19 cellular contexts compared by ENCODE assay signal in genomic region chr12:125228519-125229260, GRCh38. TPM values are rescaled to one million over a fixed set of nuclear protein-coding genes. Genes with fewer than 3 reads are reported as not detected.
DNase-seq lines count a peak whose midpoint lies in the region; FAIRE-seq and TF ChIP-seq lines count a peak whose summit lies in the region.
"Had no signal": no experiment of that assay in that cellular context is flagged by ENCODE, and none has a peak within 500 bp of the region (broad histone marks: within the 10 kb centered on the region; RNA-seq: fewer than 3 reads in every experiment).

No MANE protein-coding gene starts in this region.

- peaks cover 4% of the 10 kb centered on the region for H3K4me1 Mint-ChIP-seq in endodermal cell
- H3K4me1 Mint-ChIP-seq in activated CD4-positive, alpha-beta T cell treated with anti-CD3 and anti-CD28 coated beads, Interleukin-2, amount 10 ng/mL, durations not matched to agents 7 days and 5 days, result no peaks in the 10 kb centered on the region
- H3K4me1 Mint-ChIP-seq: IgD-negative memory B cell, T-helper 17 cell had no signal

- TF ChIP-seq CTCF in GM12865 (IDR thresholded peaks at IDR 0.05; ENCODE audit: insufficient read depth, low read depth, low read length, missing control alignments), result no peak
- no peak for TF ChIP-seq CTCF in endodermal cell (conservative IDR thresholded peaks at IDR 0.05)
- TF ChIP-seq CTCF in kidney (IDR thresholded peaks at IDR 0.05; ENCODE audit: borderline replicate concordance, extremely low read depth, insufficient read depth), result no peak

- H3K4me1 ChIP-seq in endodermal cell (ENCODE audit: control insufficient read depth, insufficient read depth, low read length) (no peaks in the 10 kb centered on the region), kidney (ENCODE audit: control insufficient read depth in 1 of 2, insufficient read depth in 1 of 2, low read depth in 1 of 2, low read length in 2 of 2) (no peaks in the 10 kb centered on the region)
- H3K4me1 ChIP-seq: left ventricle myocardium inferior had no signal

- no peak overlapping the region for H3K4me3 Mint-ChIP-seq in endodermal cell
- no peak overlapping the region for H3K4me3 Mint-ChIP-seq in activated CD4-positive, alpha-beta T cell treated with anti-CD3 and anti-CD28 coated beads, Interleukin-2, amount 10 ng/mL, durations not matched to agents 7 days and 5 days
- H3K4me3 Mint-ChIP-seq: IgD-negative memory B cell, T-helper 17 cell had no signal

- peaks cover 13% of the 10 kb centered on the region for H3K27me3 ChIP-seq in endodermal cell (ENCODE audit: control insufficient read depth, insufficient read depth, low read length, poor library complexity, severe bottlenecking)

- peaks cover 50% of the 10 kb centered on the region for H3K27me3 Mint-ChIP-seq in endodermal cell (ENCODE audit: insufficient read depth)
- H3K27me3 Mint-ChIP-seq in activated CD4-positive, alpha-beta T cell treated with anti-CD3 and anti-CD28 coated beads, Interleukin-2, amount 10 ng/mL, durations not matched to agents 7 days and 5 days, result peaks cover 6% of the 10 kb centered on the region

- H3K4me3 ChIP-seq in GM12865 (ENCODE audit: low read depth, low read length) (no peak overlapping the region), endodermal cell (ENCODE audit: low read length) (no peak overlapping the region), kidney (ENCODE audit: low read length in 2 of 2) (no peak overlapping the region)
- H3K4me3 ChIP-seq: left ventricle myocardium inferior had no signal

- POLR2A ChIA-PET in activated CD4-positive, alpha-beta T cell treated with anti-CD3 and anti-CD28 coated beads, Interleukin-2, amount 10 ng/mL, durations not matched to agents 7 days and 5 days (lab: Charles Lee), result no interaction called here

- no peak overlapping the region for H3K27ac ChIP-seq in endodermal cell (ENCODE audit: low read depth, low read length)
- H3K27ac ChIP-seq in kidney (ENCODE audit: low read depth in 2 of 2, low read length in 2 of 2), result no peak overlapping the region
- H3K27ac ChIP-seq: left ventricle myocardium inferior had no signal

- intact Hi-C loops in kidney (cut with DNase I), result no loop called here

- peak; percentile 46 for DNase-seq in Ammon's horn (ENCODE audit: low spot score)
- peak; percentile 10 for DNase-seq in GM12865 (ENCODE audit: low read depth)
- DNase-seq in NCI-H446 treated with DMSO at 0.1 percent for 48 hours (lab: John Stamatoyannopoulos, UW), result peak; percentile 16
- DNase-seq in endodermal cell, result peak; percentile 80
- DNase-seq in activated CD4-positive, alpha-beta T cell treated with anti-CD3 and anti-CD28 coated beads, Interleukin-2, amount 10 ng/mL, durations not matched to agents 7 days and 5 days, result no peak
- no peak for DNase-seq in kidney
- DNase-seq in activated CD4-positive, alpha-beta T cell treated with anti-CD3 and anti-CD28 coated beads for 4 hours, result no peak
- no peak for DNase-seq in DMS79 treated with DMSO at 0.1 percent for 48 hours (lab: John Stamatoyannopoulos, UW)
- DNase-seq: activated CD4-positive, alpha-beta T cell treated with anti-CD3 and anti-CD28 coated beads for 1 hour; activated CD8-positive, alpha-beta memory T cell treated with anti-CD3 and anti-CD28 coated beads, Interleukin-2, amount 50 U/mL, for 4 hours; activated gamma-delta T cell treated with Interleukin-2 at 50 U/mL for 16 hours; left ventricle myocardium inferior; NCI-H1092 treated with DMSO at 0.1 percent for 48 hours; NCI-H524; RPMI8226; T-helper 17 cell had no signal

- WGBS in endodermal cell (ENCODE audit: insufficient coverage in 1 of 2, insufficient read length in 1 of 2), 2 experiments, result 92% methylated on average over 14 to 18 of the region's 18 CpGs

- H3K9me3 ChIP-seq in endodermal cell (ENCODE audit: control insufficient read depth, low read length) (no peaks in the 10 kb centered on the region), kidney (ENCODE audit: control insufficient read depth in 1 of 2, low read length in 2 of 2) (no peaks in the 10 kb centered on the region)
- H3K9me3 ChIP-seq: left ventricle myocardium inferior had no signal

- peaks cover 8% of the 10 kb centered on the region for H3K9me3 Mint-ChIP-seq in endodermal cell
- no peaks in the 10 kb centered on the region for H3K9me3 Mint-ChIP-seq in activated CD4-positive, alpha-beta T cell treated with anti-CD3 and anti-CD28 coated beads, Interleukin-2, amount 10 ng/mL, durations not matched to agents 7 days and 5 days
- H3K9me3 Mint-ChIP-seq: IgD-negative memory B cell had no signal

- CTCF ChIA-PET in activated CD4-positive, alpha-beta T cell treated with anti-CD3 and anti-CD28 coated beads, Interleukin-2, amount 10 ng/mL, durations not matched to agents 7 days and 5 days (lab: Charles Lee), result no interaction called here

- no peak for FAIRE-seq in kidney (lab: Jason Lieb, UNC)
- FAIRE-seq: D721Med, endometrium had no signal

- no peak overlapping the region for H3K9ac ChIP-seq in endodermal cell (ENCODE audit: extremely low read depth, low read length, poor library complexity, severe bottlenecking)
- H3K9ac ChIP-seq in kidney (ENCODE audit: low read length in 2 of 2), result no peak overlapping the region

- H3K36me3 ChIP-seq in endodermal cell (ENCODE audit: control insufficient read depth, insufficient read depth, low read length) (no peaks in the 10 kb centered on the region), kidney (ENCODE audit: control insufficient read depth in 1 of 2, insufficient read depth in 2 of 2, low read length in 2 of 2) (no peaks in the 10 kb centered on the region)
- H3K36me3 ChIP-seq: left ventricle myocardium inferior had no signal

- no peak overlapping the region for H3K27ac Mint-ChIP-seq in endodermal cell
- H3K27ac Mint-ChIP-seq in activated CD4-positive, alpha-beta T cell treated with anti-CD3 and anti-CD28 coated beads, Interleukin-2, amount 10 ng/mL, durations not matched to agents 7 days and 5 days, result no peak overlapping the region
- H3K27ac Mint-ChIP-seq: T-helper 17 cell had no signal

- peaks cover 21% of the 10 kb centered on the region for H3K36me3 Mint-ChIP-seq in endodermal cell (ENCODE audit: low read depth)
- H3K36me3 Mint-ChIP-seq in activated CD4-positive, alpha-beta T cell treated with anti-CD3 and anti-CD28 coated beads, Interleukin-2, amount 10 ng/mL, durations not matched to agents 7 days and 5 days (ENCODE audit: low read depth), result no peaks in the 10 kb centered on the region

RNA-seq across cellular contexts. Expression of gene TMEM132B, which starts 42.5 kb away (rescaled TPM):
- total RNA-seq in endodermal cell (10 to 100 TPM; 19.5 to 47.0 TPM), kidney (0.60 TPM)
- 12.5 TPM for polyA plus RNA-seq in endodermal cell (2013, experiment 1 of 2)
- 15.5 TPM for polyA plus RNA-seq in endodermal cell (2013, experiment 2 of 2)
- total RNA-seq in activated CD4-positive, alpha-beta T cell treated with anti-CD3 and anti-CD28 coated beads, Interleukin-2, amount 10 ng/mL, durations not matched to agents 7 days and 5 days, result not detected
- polyA plus RNA-seq in kidney (ENCODE audit: insufficient read depth, low read depth, low replicate concordance), result 0.06 TPM
- total RNA-seq: T-helper 17 cell had no signal
- polyA plus RNA-seq: IgD-negative memory B cell had no signal

Comparison
In these comparisons a context has a peak if more than half of its experiments do, and no peak if none do; other contexts are left out.
1. DNase-seq: peak in Ammon's horn (single experiment), GM12865 (single experiment), NCI-H446 treated with DMSO at 0.1 percent for 48 hours (single experiment) and endodermal cell (single experiment); none in activated CD4-positive, alpha-beta T cell treated with anti-CD3 and anti-CD28 coated beads, Interleukin-2, amount 10 ng/mL, durations not matched to agents 7 days and 5 days (single experiment), kidney (single experiment), activated CD4-positive, alpha-beta T cell treated with anti-CD3 and anti-CD28 coated beads for 4 hours (0 of 2) and DMS79 treated with DMSO at 0.1 percent for 48 hours (single experiment).
2. RNA of gene TMEM132B, which starts 42.5 kb away (total RNA-seq): 19.5 to 47.0 TPM in endodermal cell; 0.60 TPM in kidney (single experiment) and not detected in activated CD4-positive, alpha-beta T cell treated with anti-CD3 and anti-CD28 coated beads, Interleukin-2, amount 10 ng/mL, durations not matched to agents 7 days and 5 days; every median in the first group is over 10 times any median in the second.